In the genomic region with DNA sequence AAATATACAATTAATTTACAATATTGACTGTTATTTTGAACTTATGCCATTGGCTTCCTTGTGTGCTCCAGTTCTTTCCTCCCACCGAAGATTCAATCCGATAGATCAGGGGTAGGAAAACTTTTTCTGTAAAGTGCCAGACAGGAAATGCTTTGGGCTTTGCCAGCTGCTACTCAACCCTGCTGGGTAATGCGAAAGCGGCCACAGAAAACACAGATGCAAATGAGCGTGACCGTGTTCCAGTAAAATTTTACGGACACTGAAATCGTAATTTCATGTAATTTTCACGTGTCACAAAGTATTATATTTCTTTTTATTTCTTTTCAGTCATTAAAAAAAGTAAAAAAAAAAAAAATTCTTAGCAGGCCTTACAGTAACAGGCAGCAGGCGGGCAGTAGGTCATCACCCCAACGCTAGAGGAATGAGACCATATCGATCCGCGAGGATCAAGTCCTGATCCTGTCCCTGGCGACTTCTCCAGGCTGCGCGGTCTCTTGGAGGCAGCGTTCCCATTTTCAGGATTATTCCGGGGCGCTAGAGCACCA, we compare ENCODE assay signal across 1 cellular context.
TF ChIP-seq lines count a peak whose summit lies in the region.

No MANE protein-coding gene starts in this region.

TF ChIP-seq in SK-N-SH, 30 proteins besides CTCF, POLR2A, EP300 and RAD21 (continued from another document):
- TF ChIP-seq TCF12 (IDR thresholded peaks at IDR 0.05) (no peak), YY1 (IDR thresholded peaks at IDR 0.05; ENCODE audit: low read depth) (no peak), FOXM1 (IDR thresholded peaks at IDR 0.05; ENCODE audit: low read depth) (no peak)
